9 cellular contexts compared by ENCODE assay signal in the genomic region with DNA sequence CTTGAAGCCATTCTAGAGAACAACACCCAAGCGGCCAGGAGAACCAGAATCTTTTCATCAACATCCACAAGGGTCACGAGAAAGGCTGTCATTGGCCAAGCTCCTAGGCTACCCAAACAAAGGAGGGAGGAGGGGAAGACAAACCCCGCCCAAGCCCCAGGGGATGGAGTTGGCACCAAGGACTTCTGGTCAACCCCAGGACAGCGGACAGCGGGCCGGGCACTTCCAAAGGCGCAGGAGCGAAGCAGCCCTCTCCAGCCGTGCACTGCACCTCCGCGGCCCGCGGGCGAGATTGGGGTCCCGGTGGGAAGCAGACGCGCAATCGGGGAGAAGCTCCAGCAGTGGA. TPM values are rescaled to one million over a fixed set of nuclear protein-coding genes. Genes with fewer than 3 reads are reported as not detected.
DNase-seq lines count a peak whose midpoint lies in the region; ATAC-seq and TF ChIP-seq lines count a peak whose summit lies in the region.
"Had no signal": no experiment of that assay in that cellular context is flagged by ENCODE, and none has a peak within 500 bp of the region (broad histone marks: within the 10 kb centered on the region; RNA-seq: fewer than 3 reads in every experiment).

A gene (plus strand): TSS at position 192 of the 346 bp plus-strand sequence. CDS start 395 bp downstream, outside the sequence.

- no peak for ATAC-seq in GM21529 (IDR thresholded peaks at IDR 0.05; ENCODE audit: unreplicated experiment)

- no peak for TF ChIP-seq CTCF in GM20000 (IDR thresholded peaks at IDR 0.05; ENCODE audit: extremely low read depth, missing control alignments)
- TF ChIP-seq CTCF in ascending aorta (IDR thresholded peaks at IDR 0.05), result no peak
- TF ChIP-seq CTCF in smooth muscle cell (IDR thresholded peaks at IDR 0.05; ENCODE audit: borderline replicate concordance, insufficient read depth, poor library complexity, severe bottlenecking), result no peak
- TF ChIP-seq CTCF in RWPE1 (conservative IDR thresholded peaks at IDR 0.05; ENCODE audit: low read depth), result no peak

- POLR2A ChIA-PET in RWPE1 (lab: Yijun Ruan, JAX; ENCODE audit: low non-redundant PET), result no interaction called here

- peak within 1 kb of the TSS; percentile 44 to 63 for H3K4me3 ChIP-seq in ascending aorta
- peak within 1 kb of the TSS; percentile 50 for H3K4me3 ChIP-seq in smooth muscle cell

- no peaks in the 10 kb centered on the region for H3F3A ChIP-seq in smooth muscle cell (ENCODE audit: low read depth)

- H3K27ac ChIP-seq in ascending aorta (no peak within 1 kb of the TSS), smooth muscle cell (ENCODE audit: low read depth) (no peak within 1 kb of the TSS), RWPE1 (no peak within 1 kb of the TSS)

- intact Hi-C loops in ascending aorta (cut with DNase I), result no loop called here
- intact Hi-C loops in posterior cingulate gyrus (cut with DNase I), result no loop called here

- WGBS in smooth muscle cell (ENCODE audit: low lambda C conversion rate), result 12% methylated on average over 18 of the region's 18 CpGs

- H3K4me1 ChIP-seq in ascending aorta (peaks cover 2 to 17% of the 10 kb centered on the region in 2 donors), smooth muscle cell (ENCODE audit: low read depth) (peaks cover 3% of the 10 kb centered on the region)

- CTCF ChIA-PET in RWPE1 (lab: Yijun Ruan, JAX), result no interaction called here

- no peak within 1 kb of the TSS for H3K9ac ChIP-seq in smooth muscle cell (ENCODE audit: low read depth)

- H3K36me3 ChIP-seq in ascending aorta (no peaks in the 10 kb centered on the region), smooth muscle cell (ENCODE audit: low read depth) (no peaks in the 10 kb centered on the region)

- peak within 1 kb of the TSS; percentile 86 for H3K4me2 ChIP-seq in smooth muscle cell

- DNase-seq in GM20000 (ENCODE audit: low spot score) (peak; percentile 20), ascending aorta (ENCODE audit: low spot score in 2 of 2) (no peak), islet precursor cell (peak; percentile 67), smooth muscle cell (lab: John Stamatoyannopoulos, UW; ENCODE audit: unreplicated experiment) (no peak), NCI-H2196 (lab: John Stamatoyannopoulos, UW; ENCODE audit: unreplicated experiment) (no peak), posterior cingulate gyrus (no peak), RWPE1 (ENCODE audit: low spot score) (no peak)
- DNase-seq: NCI-H2171 had no signal

- H3K9me3 ChIP-seq in ascending aorta, result no peaks in the 10 kb centered on the region
- no peaks in the 10 kb centered on the region for H3K9me3 ChIP-seq in smooth muscle cell (replicated peaks; ENCODE audit: low read depth)

- H2AFZ ChIP-seq in smooth muscle cell (ENCODE audit: low read depth), result peak within 1 kb of the TSS; percentile 66

- peaks cover 15% of the 10 kb centered on the region for H3K27me3 ChIP-seq in ascending aorta
- peaks cover 92% of the 10 kb centered on the region for H3K27me3 ChIP-seq in smooth muscle cell (ENCODE audit: low read depth)

- H4K20me1 ChIP-seq in smooth muscle cell (ENCODE audit: low read depth), result no peaks in the 10 kb centered on the region

- H3K79me2 ChIP-seq in smooth muscle cell (ENCODE audit: low read depth), result no peaks in the 10 kb centered on the region

RNA-seq across cellular contexts. Expression of the gene that starts here (rescaled TPM):
- total RNA-seq in ascending aorta (6.2 TPM), smooth muscle cell (0.09 and 0.22 TPM in 2 replicates)
- 0.31 TPM in 1 of 2 replicates, not detected in the other for polyA plus RNA-seq in smooth muscle cell

Comparison
In these comparisons a context has a peak if more than half of its experiments do, and no peak if none do; other contexts are left out.
1. DNase-seq: peak in GM20000 (single experiment) and islet precursor cell (single experiment); none in ascending aorta (0 of 2), smooth muscle cell (single experiment), NCI-H2196 (single experiment), posterior cingulate gyrus (0 of 10) and RWPE1 (single experiment).